Comparison of ENCODE assay signal across 17 cellular contexts in the genomic region with DNA sequence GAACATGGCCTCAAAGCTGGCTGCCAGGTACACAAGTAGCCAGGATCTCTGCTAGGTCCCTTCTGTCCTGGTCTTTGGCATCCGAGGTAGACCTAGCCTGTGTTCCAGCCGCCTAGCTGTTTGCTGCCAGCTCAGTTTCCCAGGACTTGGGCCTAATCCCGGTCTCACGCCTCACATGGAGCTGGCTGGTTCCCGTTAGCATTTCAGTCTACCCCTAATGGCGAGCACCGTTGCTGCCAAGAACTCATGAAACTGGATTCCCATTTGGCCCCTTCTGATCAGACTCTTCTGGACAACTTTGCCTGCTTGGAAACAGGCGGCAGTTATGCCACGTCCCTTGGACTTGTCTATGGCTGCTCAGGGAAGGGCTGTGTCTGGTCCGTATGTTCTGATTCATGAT.
"Had no signal": no experiment of that assay in that cellular context is flagged by ENCODE, and none has a peak within 500 bp of the region (broad histone marks: within the 10 kb centered on the region; RNA-seq: fewer than 3 reads in every experiment).

No MANE protein-coding gene starts in this region.

- ATAC-seq: activated CD4-positive, alpha-beta T cell treated with anti-CD3 and anti-CD28 coated beads for 36 hours; activated CD8-positive, alpha-beta T cell treated with anti-CD3 and anti-CD28 coated beads for 36 hours; left lobe of liver; pancreas; stimulated activated memory B cell treated with anti-CD40 and anti-IgM and Interleukin-4, amounts not matched to agents 10 μg/mL and 1 μg/mL and 100 μg/mL, for 72 hours had no signal

- H3K4me3 ChIP-seq: pancreas, SJSA1, spleen, tibial nerve had no signal

- H3K27me3 ChIP-seq: pancreas, SJSA1, tibial nerve had no signal

- H3K36me3 ChIP-seq: pancreas, SJSA1, spleen, tibial nerve had no signal

- FAIRE-seq: astrocyte, pancreas had no signal

- H3K4me1 ChIP-seq: pancreas, spleen had no signal

- DNase-seq: activated CD4-positive, alpha-beta T cell treated with anti-CD3 and anti-CD28 coated beads for 36 hours; activated CD8-positive, alpha-beta memory T cell treated with anti-CD3 and anti-CD28 coated beads, Interleukin-2, amount 50 U/mL, for 48 hours; activated CD8-positive, alpha-beta T cell treated with anti-CD3 and anti-CD28 coated beads for 36 hours; activated naive CD4-positive, alpha-beta T cell; effector memory CD4-positive, alpha-beta T cell; mesenchymal stem cell; pancreas; retina; spleen; stimulated activated CD4-positive, alpha-beta T cell treated with anti-CD3 and anti-CD28 coated beads, Interleukin-1b, Interleukin-23, amount 100 ng/mL, for 48 hours; T-helper 9 cell had no signal

- H3K27ac ChIP-seq: pancreas, SJSA1, spleen, VCaP had no signal

- H3K9me3 ChIP-seq: pancreas, SJSA1, spleen, tibial nerve had no signal
